ENCODE assay signal across 20 cellular contexts in the genomic region with DNA sequence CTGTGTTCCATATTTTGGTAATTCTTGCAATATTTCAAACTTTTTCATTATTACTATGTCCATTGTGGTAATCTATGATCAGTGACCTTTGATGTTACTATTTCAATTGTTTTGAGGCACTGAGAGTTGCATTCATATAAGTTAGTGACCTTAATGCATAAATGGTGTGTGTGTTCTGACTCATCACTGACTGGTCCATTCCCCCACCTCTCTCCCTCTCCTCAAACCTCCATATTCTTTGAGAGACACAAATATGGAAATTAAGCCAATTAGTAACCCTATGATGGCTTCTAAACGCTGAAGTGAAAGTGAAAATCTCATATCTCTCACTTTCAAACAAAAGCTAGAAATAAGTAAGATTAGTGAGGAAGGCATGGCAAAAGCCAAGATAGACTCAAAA.
"Had no signal": no experiment of that assay in that cellular context is flagged by ENCODE, and none has a peak within 500 bp of the region (broad histone marks: within the 10 kb centered on the region; RNA-seq: fewer than 3 reads in every experiment).

No MANE protein-coding gene starts in this region.

- H3K27ac ChIP-seq: esophagus squamous epithelium, left lung, lower lobe of right lung, psoas muscle, right lobe of liver, tibial artery, upper lobe of left lung, uterus had no signal

- H3K4me1 ChIP-seq: esophagus squamous epithelium, left lung, lower lobe of right lung, psoas muscle, right lobe of liver, tibial artery, upper lobe of left lung, uterus had no signal

- FAIRE-seq: keratinocyte had no signal

- H3K4me3 ChIP-seq: esophagus squamous epithelium, left lung, lower lobe of right lung, psoas muscle, right lobe of liver, tibial artery, upper lobe of left lung, uterus had no signal

- H3K9me3 ChIP-seq: esophagus squamous epithelium, psoas muscle, right lobe of liver, tibial artery, upper lobe of left lung, uterus had no signal

- H3K36me3 Mint-ChIP-seq: immature natural killer cell; memory B cell; mesothelial cell of epicardium; stimulated activated effector memory CD8-positive, alpha-beta T cell treated with anti-CD3 and anti-CD28 coated beads, Interleukin-12 subunit alpha, Interleukin-12 subunit beta, amount 100 ng/mL, for 72 hours had no signal

- H3K36me3 ChIP-seq: esophagus squamous epithelium, left lung, lower lobe of right lung, right lobe of liver, tibial artery, upper lobe of left lung, uterus had no signal

- H3K27ac Mint-ChIP-seq: immature natural killer cell; memory B cell; mesothelial cell of epicardium; natural killer cell treated with Interleukin-12 subunit alpha and Interleukin-12 subunit beta and Interleukin-15 and Interleukin-18, amount 100 ng/mL, for 72 hours; stimulated activated effector memory CD8-positive, alpha-beta T cell treated with anti-CD3 and anti-CD28 coated beads, Interleukin-12 subunit alpha, Interleukin-12 subunit beta, amount 100 ng/mL, for 72 hours had no signal

- H3K4me1 Mint-ChIP-seq: immature natural killer cell; memory B cell; mesothelial cell of epicardium; stimulated activated effector memory CD8-positive, alpha-beta T cell treated with anti-CD3 and anti-CD28 coated beads, Interleukin-12 subunit alpha, Interleukin-12 subunit beta, amount 100 ng/mL, for 72 hours had no signal

- H3K27me3 Mint-ChIP-seq: memory B cell; natural killer cell treated with Interleukin-12 subunit alpha and Interleukin-12 subunit beta and Interleukin-15 and Interleukin-18, amount 100 ng/mL, for 72 hours had no signal

- ATAC-seq: left lung; lower lobe of right lung; natural killer cell treated with Interleukin-12 subunit alpha and Interleukin-12 subunit beta and Interleukin-15 and Interleukin-18, amount 100 ng/mL, for 72 hours; psoas muscle; right lobe of liver; stimulated activated effector memory CD8-positive, alpha-beta T cell treated with anti-CD3 and anti-CD28 coated beads, Interleukin-12 subunit alpha, Interleukin-12 subunit beta, amount 100 ng/mL, for 72 hours; stimulated activated naive CD8-positive, alpha-beta T cell treated with anti-CD3 and anti-CD28 coated beads, Interleukin-15, Interleukin-2, amounts not matched to agents 100 U/mL and 50 U/mL, for 24 hours had no signal

- H3K27me3 ChIP-seq: esophagus squamous epithelium, left lung, right lobe of liver, tibial artery, upper lobe of left lung, uterus had no signal

- DNase-seq: dermis blood vessel endothelial cell; esophagus squamous epithelium; foreskin fibroblast; immature natural killer cell; left lung; lower lobe of right lung; psoas muscle; retina; right lobe of liver; stimulated activated CD4-positive, alpha-beta T cell treated with anti-CD3 and anti-CD28 coated beads, Interleukin-4, amount 100 ng/mL, for 1 hour; stimulated activated CD8-positive, alpha-beta memory T cell treated with anti-CD3 and anti-CD28 coated beads, Interleukin-4, amount 100 ng/mL, for 48 hours; stimulated activated naive CD8-positive, alpha-beta T cell treated with anti-CD3 and anti-CD28 coated beads, Interleukin-15, Interleukin-2, amounts not matched to agents 100 U/mL and 50 U/mL, for 24 hours; tibial artery; upper lobe of left lung; uterus had no signal

- H3K4me3 Mint-ChIP-seq: immature natural killer cell; memory B cell; mesothelial cell of epicardium; natural killer cell treated with Interleukin-12 subunit alpha and Interleukin-12 subunit beta and Interleukin-15 and Interleukin-18, amount 100 ng/mL, for 72 hours; stimulated activated effector memory CD8-positive, alpha-beta T cell treated with anti-CD3 and anti-CD28 coated beads, Interleukin-12 subunit alpha, Interleukin-12 subunit beta, amount 100 ng/mL, for 72 hours had no signal
